ENCODE assay signal across 26 cellular contexts in genomic region chr9:28037968-28038367, GRCh38.
"Had no signal": no experiment of that assay in that cellular context is flagged by ENCODE, and none has a peak within 500 bp of the region (broad histone marks: within the 10 kb centered on the region; RNA-seq: fewer than 3 reads in every experiment).

No MANE protein-coding gene starts in this region.

- H3K27ac ChIP-seq: stomach, suprapubic skin, testis, thoracic aorta, thyroid gland, tibial artery, tibial nerve, transverse colon, upper lobe of left lung, upper lobe of right lung, uterus, vagina had no signal

- H3K4me3 ChIP-seq: stomach, suprapubic skin, testis, thoracic aorta, thyroid gland, tibial artery, tibial nerve, transverse colon, upper lobe of left lung, upper lobe of right lung, uterus, vagina had no signal

- ATAC-seq: stimulated activated effector memory CD8-positive, alpha-beta T cell treated with anti-CD3 and anti-CD28 coated beads, Interleukin-12 subunit alpha, Interleukin-12 subunit beta, amount 100 ng/mL, for 72 hours; stimulated activated memory B cell treated with anti-CD40 and anti-IgM and Interleukin-4, amounts not matched to agents 10 μg/mL and 1 μg/mL and 100 μg/mL, for 72 hours; stimulated activated naive B cell treated with anti-CD40 and anti-IgM and Interleukin-4, amounts not matched to agents 10 μg/mL and 1 μg/mL and 100 μg/mL, for 72 hours; stimulated activated naive CD8-positive, alpha-beta T cell treated with anti-CD3 and anti-CD28 coated beads, Interleukin-15, amount 100 ng/mL, for 72 hours; stimulated activated naive CD8-positive, alpha-beta T cell treated with anti-CD3 and anti-CD28 coated beads, Interleukin-15, Interleukin-2, amounts not matched to agents 100 U/mL and 50 U/mL, for 24 hours; upper lobe of right lung had no signal

- H3K36me3 ChIP-seq: stomach, suprapubic skin, thoracic aorta, thyroid gland, tibial artery, tibial nerve, transverse colon, upper lobe of left lung, upper lobe of right lung, uterus, vagina had no signal

- DNase-seq: stimulated activated CD4-positive, alpha-beta T cell treated with anti-CD3 and anti-CD28 coated beads, Interleukin-2, amount 100 ng/mL, for 48 hours; stimulated activated CD4-positive, alpha-beta T cell treated with anti-CD3 and anti-CD28 coated beads, Interleukin-4, amount 100 ng/mL, for 1 hour; stimulated activated CD4-positive, alpha-beta T cell treated with anti-CD3 and anti-CD28 coated beads, Interleukin-4, amount 100 ng/mL, for 24 hours; stimulated activated CD4-positive, alpha-beta T cell treated with anti-CD3 and anti-CD28 coated beads, Interleukin-4, amount 100 ng/mL, for 4 hours; stimulated activated CD8-positive, alpha-beta memory T cell treated with anti-CD3 and anti-CD28 coated beads, Interleukin-4, amount 100 ng/mL, for 48 hours; stimulated activated naive B cell treated with anti-CD40 and anti-IgM and Interleukin-4, amounts not matched to agents 10 μg/mL and 1 μg/mL and 100 μg/mL, for 72 hours; stimulated activated naive CD4-positive, alpha-beta T cell; stimulated activated naive CD4-positive, alpha-beta T cell treated with Interleukin-2 at 50 U/mL for 16 hours; stimulated activated naive CD8-positive, alpha-beta T cell treated with anti-CD3 and anti-CD28 coated beads, Interleukin-15, amount 100 ng/mL, for 72 hours; stimulated activated naive CD8-positive, alpha-beta T cell treated with anti-CD3 and anti-CD28 coated beads, Interleukin-15, Interleukin-2, amounts not matched to agents 100 U/mL and 50 U/mL, for 24 hours; stomach; substantia nigra; testis; thyroid gland; tibial artery; transverse colon; trophoblast cell; upper lobe of right lung; uterus had no signal

- H3K4me1 ChIP-seq: suprapubic skin, testis, tibial artery, tibial nerve, transverse colon, upper lobe of left lung, upper lobe of right lung, uterus, vagina had no signal

- H3K27me3 ChIP-seq: stomach, suprapubic skin, testis, thyroid gland, tibial artery, tibial nerve, transverse colon, upper lobe of left lung, upper lobe of right lung, uterus, vagina had no signal

- H3K9me3 ChIP-seq: stomach, suprapubic skin, testis, thoracic aorta, thyroid gland, tibial artery, tibial nerve, transverse colon, upper lobe of left lung, upper lobe of right lung, uterus, vagina had no signal
